Comparison of ENCODE assay signal across 15 cellular contexts in genomic region chr4:48738856-48739255, GRCh38.
"Had no signal": no experiment of that assay in that cellular context is flagged by ENCODE, and none has a peak within 500 bp of the region (broad histone marks: within the 10 kb centered on the region; RNA-seq: fewer than 3 reads in every experiment).

No MANE protein-coding gene starts in this region.

- H3K9me3 ChIP-seq: body of pancreas, colonic mucosa, SK-N-SH, thyroid gland had no signal

- H2AFZ ChIP-seq: parathyroid adenoma had no signal

- H3K9ac ChIP-seq: parathyroid adenoma, SK-N-SH had no signal

- FAIRE-seq: endothelial cell of umbilical vein, urothelium cell line had no signal

- H3K36me3 ChIP-seq: colonic mucosa, thyroid gland had no signal

- H3K27me3 ChIP-seq: body of pancreas, colonic mucosa, thyroid gland had no signal

- DNase-seq: activated effector memory CD4-positive, alpha-beta T cell treated with Interleukin-2 at 50 U/mL for 16 hours; amygdala; body of pancreas; central memory CD4-positive, alpha-beta T cell; colonic mucosa; foreskin fibroblast; kidney glomerular epithelial cell; SK-N-SH; stimulated activated CD4-positive, alpha-beta T cell treated with anti-CD3 and anti-CD28 coated beads, Interleukin-12 subunit alpha, Interleukin-12 subunit beta, amount 100 ng/mL, for 4 hours; stimulated activated CD4-positive, alpha-beta T cell treated with anti-CD3 and anti-CD28 coated beads, Interleukin-2, amount 100 ng/mL, for 24 hours; thyroid gland had no signal

- H3K4me3 ChIP-seq: body of pancreas, colonic mucosa, thyroid gland had no signal

- H3K27ac ChIP-seq: body of pancreas, colonic mucosa, parathyroid adenoma, thyroid gland, VCaP had no signal

- H3K4me1 ChIP-seq: colonic mucosa, parathyroid adenoma had no signal

- H3K4me2 ChIP-seq: SK-N-SH had no signal

- ATAC-seq: body of pancreas had no signal
